Comparison of ENCODE assay signal across 28 cellular contexts in the genomic region with DNA sequence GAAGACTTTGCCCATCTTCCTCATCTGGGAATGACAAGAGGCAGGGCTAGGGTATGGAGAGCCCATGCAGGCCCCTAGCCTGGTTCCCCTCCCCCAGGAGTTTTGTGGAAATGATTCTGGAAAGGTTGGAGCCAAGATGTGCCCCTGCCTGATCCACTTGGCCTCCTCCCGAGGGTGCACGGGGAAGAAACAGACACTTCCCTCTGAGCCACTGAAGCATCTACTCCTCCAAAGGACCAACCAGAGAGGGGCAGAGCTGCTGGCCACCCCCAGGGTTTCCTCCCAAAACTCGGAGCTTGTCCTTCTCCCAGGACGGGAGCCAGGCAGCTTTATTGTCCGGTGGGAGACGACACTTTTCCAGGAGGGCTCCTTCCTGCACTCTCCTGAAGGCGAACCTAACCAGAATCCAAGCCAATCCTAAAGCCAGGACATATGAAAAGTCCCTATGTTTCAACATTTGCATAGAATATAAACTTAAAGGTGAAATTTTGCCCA.
"Had no signal": no experiment of that assay in that cellular context is flagged by ENCODE, and none has a peak within 500 bp of the region (broad histone marks: within the 10 kb centered on the region; RNA-seq: fewer than 3 reads in every experiment).

No MANE protein-coding gene starts in this region.

- H3K4me1 Mint-ChIP-seq: naive B cell; stimulated activated memory B cell treated with anti-CD40 and anti-IgM and Interleukin-4, amounts not matched to agents 10 μg/mL and 1 μg/mL and 100 μg/mL, for 72 hours; stimulated activated naive CD8-positive, alpha-beta T cell treated with anti-CD3 and anti-CD28 coated beads, Interleukin-15, amount 100 ng/mL, for 72 hours had no signal

- ATAC-seq: naive thymus-derived CD8-positive, alpha-beta T cell; pancreas; right cardiac atrium; right lobe of liver; stimulated activated naive CD8-positive, alpha-beta T cell treated with anti-CD3 and anti-CD28 coated beads, Interleukin-15, amount 100 ng/mL, for 72 hours; stimulated activated naive CD8-positive, alpha-beta T cell treated with anti-CD3 and anti-CD28 coated beads, Interleukin-15, Interleukin-2, amounts not matched to agents 100 U/mL and 50 U/mL, for 24 hours had no signal

- H3K27me3 ChIP-seq: pancreas, right lobe of liver, sigmoid colon, testis, tibial artery, transverse colon had no signal

- H3K9me3 ChIP-seq: neutrophil, pancreas, prostate gland, right lobe of liver, sigmoid colon, suprapubic skin, testis, tibial artery, transverse colon had no signal

- H3K27ac Mint-ChIP-seq: naive B cell; naive thymus-derived CD8-positive, alpha-beta T cell; natural killer cell treated with Interleukin-12 subunit alpha and Interleukin-12 subunit beta and Interleukin-15 and Interleukin-18, amount 100 ng/mL, for 72 hours; nephron progenitor cell; stimulated activated memory B cell treated with anti-CD40 and anti-IgM and Interleukin-4, amounts not matched to agents 10 μg/mL and 1 μg/mL and 100 μg/mL, for 72 hours; stimulated activated naive CD8-positive, alpha-beta T cell treated with anti-CD3 and anti-CD28 coated beads, Interleukin-15, amount 100 ng/mL, for 72 hours; type B pancreatic cell had no signal

- H3K4me3 ChIP-seq: pancreas, prostate gland, right lobe of liver, sigmoid colon, suprapubic skin, testis, tibial artery, transverse colon had no signal

- DNase-seq: naive B cell; naive thymus-derived CD8-positive, alpha-beta T cell; nephron progenitor cell; nucleus accumbens; pancreas; retina; right cardiac atrium; right lobe of liver; sigmoid colon; small intestine; stimulated activated CD4-positive, alpha-beta T cell treated with anti-CD3 and anti-CD28 coated beads, Interleukin-15, amount 100 ng/mL, for 24 hours; stimulated activated CD4-positive, alpha-beta T cell treated with anti-CD3 and anti-CD28 coated beads, Interleukin-2, amount 100 ng/mL, for 24 hours; stimulated activated CD4-positive, alpha-beta T cell treated with anti-CD3 and anti-CD28 coated beads, Interleukin-2, amount 100 ng/mL, for 48 hours; stimulated activated CD4-positive, alpha-beta T cell treated with anti-CD3 and anti-CD28 coated beads, Interleukin-4, amount 100 ng/mL, for 24 hours; stimulated activated naive CD4-positive, alpha-beta T cell; stimulated activated naive CD8-positive, alpha-beta T cell treated with anti-CD3 and anti-CD28 coated beads, Interleukin-15, amount 100 ng/mL, for 72 hours; stimulated activated naive CD8-positive, alpha-beta T cell treated with anti-CD3 and anti-CD28 coated beads, Interleukin-15, Interleukin-2, amounts not matched to agents 100 U/mL and 50 U/mL, for 24 hours; substantia nigra; testis; tibial artery; transverse colon had no signal

- H3K36me3 Mint-ChIP-seq: naive B cell; naive thymus-derived CD8-positive, alpha-beta T cell; natural killer cell treated with Interleukin-12 subunit alpha and Interleukin-12 subunit beta and Interleukin-15 and Interleukin-18, amount 100 ng/mL, for 72 hours; stimulated activated memory B cell treated with anti-CD40 and anti-IgM and Interleukin-4, amounts not matched to agents 10 μg/mL and 1 μg/mL and 100 μg/mL, for 72 hours; type B pancreatic cell had no signal

- H3K9me3 Mint-ChIP-seq: naive thymus-derived CD8-positive, alpha-beta T cell; natural killer cell treated with Interleukin-12 subunit alpha and Interleukin-12 subunit beta and Interleukin-15 and Interleukin-18, amount 100 ng/mL, for 72 hours; nephron progenitor cell; stimulated activated memory B cell treated with anti-CD40 and anti-IgM and Interleukin-4, amounts not matched to agents 10 μg/mL and 1 μg/mL and 100 μg/mL, for 72 hours; stimulated activated naive CD8-positive, alpha-beta T cell treated with anti-CD3 and anti-CD28 coated beads, Interleukin-15, amount 100 ng/mL, for 72 hours; type B pancreatic cell had no signal

- H3K4me3 Mint-ChIP-seq: naive B cell; naive thymus-derived CD8-positive, alpha-beta T cell; natural killer cell treated with Interleukin-12 subunit alpha and Interleukin-12 subunit beta and Interleukin-15 and Interleukin-18, amount 100 ng/mL, for 72 hours; nephron progenitor cell; neural crest cell; stimulated activated memory B cell treated with anti-CD40 and anti-IgM and Interleukin-4, amounts not matched to agents 10 μg/mL and 1 μg/mL and 100 μg/mL, for 72 hours; stimulated activated naive CD8-positive, alpha-beta T cell treated with anti-CD3 and anti-CD28 coated beads, Interleukin-15, amount 100 ng/mL, for 72 hours; type B pancreatic cell had no signal

- H3K4me1 ChIP-seq: pancreas, prostate gland, right lobe of liver, sigmoid colon, suprapubic skin, testis, tibial artery had no signal

- H3K36me3 ChIP-seq: neutrophil, pancreas, prostate gland, right lobe of liver, sigmoid colon, suprapubic skin, tibial artery, transverse colon had no signal

- H3K27ac ChIP-seq: neutrophil, pancreas, prostate gland, right lobe of liver, sigmoid colon, suprapubic skin, testis, tibial artery, transverse colon had no signal
